ENCODE assay signal across 8 cellular contexts in the genomic region with DNA sequence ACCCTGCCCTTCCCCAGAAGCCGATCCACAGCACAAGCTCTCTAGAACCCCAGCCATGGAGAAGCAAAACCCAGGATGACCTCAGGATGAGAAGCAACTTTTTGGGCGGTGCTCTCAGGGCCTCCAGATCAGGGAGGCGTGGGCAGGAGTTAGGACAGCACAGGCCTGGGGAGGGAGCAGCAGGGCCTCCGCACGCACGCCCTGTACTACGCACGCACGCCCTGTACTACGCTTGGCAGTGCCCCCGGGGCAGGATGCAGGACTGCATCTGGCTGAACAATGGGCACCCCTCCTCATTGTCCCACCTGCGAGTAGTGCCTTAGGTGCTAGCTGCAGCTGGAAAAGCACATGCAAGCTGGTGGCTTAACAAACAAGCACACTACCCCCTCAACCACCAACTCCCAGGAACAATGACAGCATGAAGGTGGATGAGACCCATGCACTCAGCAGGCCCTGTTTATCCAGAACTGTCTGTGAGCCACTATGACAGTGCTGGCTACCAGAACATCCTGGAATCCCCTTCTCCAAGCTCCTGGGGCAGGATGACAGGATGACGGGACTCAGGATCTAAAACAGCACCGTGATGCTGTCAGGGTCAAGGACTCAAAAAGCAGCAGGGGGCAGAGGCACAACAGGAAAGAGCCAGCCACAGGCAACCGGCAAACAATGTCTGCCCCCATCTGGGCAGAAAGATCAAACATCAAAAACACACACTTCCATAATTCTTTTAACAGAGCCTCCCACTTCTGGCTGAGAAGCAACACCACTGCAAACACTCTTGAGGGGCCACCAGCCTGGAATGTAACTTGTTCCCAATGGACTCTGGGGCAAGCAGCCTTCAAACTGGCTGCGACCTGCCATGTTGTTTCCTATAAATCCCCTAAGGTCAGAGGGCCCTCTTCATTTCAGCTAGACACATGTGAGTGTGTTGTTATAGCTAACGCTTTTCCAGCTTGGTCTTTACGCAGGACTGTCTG. TPM values are rescaled to one million over a fixed set of nuclear protein-coding genes. Genes with fewer than 3 reads are reported as not detected.
DNase-seq lines count a peak whose midpoint lies in the region; ATAC-seq and TF ChIP-seq lines count a peak whose summit lies in the region.

No MANE protein-coding gene starts in this region.

- H3K27ac ChIP-seq in neural progenitor cell = no peak overlapping the region

- no peak for ATAC-seq in HG02798 (IDR thresholded peaks at IDR 0.05; ENCODE audit: poor library complexity, unreplicated experiment)
- no peak for ATAC-seq in HG03097 (IDR thresholded peaks at IDR 0.05; ENCODE audit: low FRiP score, unreplicated experiment)

- DNase-seq in ELR (ENCODE audit: low read depth) (peak; percentile 65), MG63 (peak; percentile 21), brain pericyte (ENCODE audit: low read depth, low spot score) (peak; percentile 80), neural progenitor cell (ENCODE audit: low spot score) (no peak), D341Med (ENCODE audit: low spot score) (no peak)
- no peak for DNase-seq in stimulated activated CD4-positive, alpha-beta T cell treated with anti-CD3 and anti-CD28 coated beads, Interleukin-4, amount 100 ng/mL, for 4 hours

- H3K36me3 ChIP-seq in MG63 (no peaks in the 10 kb centered on the region), neural progenitor cell (no peaks in the 10 kb centered on the region)

- H3K4me1 Mint-ChIP-seq in neural progenitor cell = peaks cover 37% of the 10 kb centered on the region

- no peak overlapping the region for H3K4me2 ChIP-seq in neural progenitor cell

- H3K9me3 Mint-ChIP-seq in neural progenitor cell = no peaks in the 10 kb centered on the region

- H3K27me3 Mint-ChIP-seq in neural progenitor cell (ENCODE audit: insufficient read depth, low read depth) = peaks cover 11% of the 10 kb centered on the region

- H3K36me3 Mint-ChIP-seq in neural progenitor cell = peaks cover 6% of the 10 kb centered on the region

- H3K27ac Mint-ChIP-seq in neural progenitor cell = peak overlapping the region; percentile 55

- H3K27me3 ChIP-seq in MG63 (no peaks in the 10 kb centered on the region), neural progenitor cell (no peaks in the 10 kb centered on the region)

- no peak for TF ChIP-seq CTCF in neural progenitor cell (IDR thresholded peaks at IDR 0.05)

- H3K4me1 ChIP-seq in neural progenitor cell = peaks cover 12% of the 10 kb centered on the region

- H3K9ac ChIP-seq in neural progenitor cell = no peak overlapping the region

- H2AFZ ChIP-seq in neural progenitor cell (replicated peaks) = no peak overlapping the region

- peak overlapping the region; percentile 9 for H3K4me3 Mint-ChIP-seq in neural progenitor cell

- no peaks in the 10 kb centered on the region for H3K9me3 ChIP-seq in MG63
- H3K9me3 ChIP-seq in neural progenitor cell (ENCODE audit: low read depth) = no peaks in the 10 kb centered on the region

- H3K79me2 ChIP-seq in neural progenitor cell (ENCODE audit: low read depth) = peaks cover 100% of the 10 kb centered on the region

- H4K20me1 ChIP-seq in neural progenitor cell (ENCODE audit: low read depth) = peaks cover 11% of the 10 kb centered on the region

- no peak overlapping the region for H3K4me3 ChIP-seq in MG63
- no peak overlapping the region for H3K4me3 ChIP-seq in neural progenitor cell

- H3F3A ChIP-seq in neural progenitor cell (ENCODE audit: low read depth) = peaks cover 30% of the 10 kb centered on the region

RNA-seq across cellular contexts. Expression of a gene that starts 11.7 kb away (rescaled TPM):
- 1.0 and 1.2 TPM in 2 replicates for total RNA-seq in MG63 (2014; rRNA removed; shearing (Covaris generic); ENCODE audit: low replicate concordance)
- 37.7 and 38.4 TPM in 2 replicates for total RNA-seq in neural progenitor cell (ENCODE audit: low replicate concordance)

Comparison
In these comparisons a context has a peak if more than half of its experiments do, and no peak if none do; other contexts are left out.
1. DNase-seq: peak in ELR (single experiment), MG63 (single experiment) and brain pericyte (single experiment); none in neural progenitor cell (single experiment), D341Med (single experiment) and stimulated activated CD4-positive, alpha-beta T cell treated with anti-CD3 and anti-CD28 coated beads, Interleukin-4, amount 100 ng/mL, for 4 hours (0 of 2).
2. RNA of a gene that starts 11.7 kb away (total RNA-seq): 37.7 to 38.4 TPM in neural progenitor cell; 1.0 to 1.2 TPM in MG63; every median in the first group is over 10 times any median in the second.